In the genomic region with DNA sequence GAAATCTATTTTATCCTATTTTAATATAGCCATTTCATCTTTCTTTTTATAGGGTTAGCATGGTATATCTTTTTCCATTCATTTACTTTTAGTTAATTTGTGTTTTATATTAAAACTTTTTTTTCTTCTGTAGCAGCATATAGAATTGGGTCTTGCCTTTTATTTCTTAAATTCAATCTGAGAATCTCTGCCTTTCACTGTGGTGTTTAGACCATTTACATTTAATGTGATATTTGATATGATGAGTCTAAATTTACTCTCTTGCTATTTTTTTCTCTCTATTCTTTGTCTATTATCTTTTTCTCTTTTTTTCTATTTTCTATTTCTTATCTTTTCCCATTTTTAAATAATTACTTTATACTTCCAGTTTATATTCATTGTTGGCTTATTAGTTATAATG, we compare ENCODE assay signal across 9 cellular contexts.
"Had no signal": no experiment of that assay in that cellular context is flagged by ENCODE, and none has a peak within 500 bp of the region (broad histone marks: within the 10 kb centered on the region; RNA-seq: fewer than 3 reads in every experiment).

No MANE protein-coding gene starts in this region.

- FAIRE-seq: H1, H54, HTR-8/SVneo had no signal

- H3K9ac ChIP-seq: KMS-11 had no signal

- DNase-seq: H9, HCEC 1CT, IMR-90, KBM-7 had no signal

- H3K4me3 Mint-ChIP-seq: GM23338, H9 had no signal

- ATAC-seq: GM23338 had no signal

- H3K4me2 ChIP-seq: GM23338, KMS-11 had no signal

- H3K27ac ChIP-seq: KMS-11 had no signal

- H3K4me1 Mint-ChIP-seq: GM23338, H9 had no signal

- H2AFZ ChIP-seq: GM23338 had no signal

- H3K27ac Mint-ChIP-seq: GM23338, H9 had no signal

- H3K4me3 ChIP-seq: GM23338 had no signal
